1 cellular context compared by ENCODE assay signal in genomic region chr7:131619336-131620305, GRCh38.
TF ChIP-seq lines count a peak whose summit lies in the region.

No MANE protein-coding gene starts in this region.

TF ChIP-seq in GM23338, 12 proteins besides CTCF, POLR2A, EP300 and RAD21 (continued from another document):
- TF ChIP-seq ZNF462 (CRISPR knock-in tag; IDR thresholded peaks at IDR 0.05) (no peak), REST (IDR thresholded peaks at IDR 0.05; ENCODE audit: unreplicated experiment) (no peak)
